In genomic region chr4:117134386-117134785, GRCh38 we compare ENCODE assay signal across 8 cellular contexts. TPM values are rescaled to one million over a fixed set of nuclear protein-coding genes. Genes with fewer than 3 reads are reported as not detected.
A peak's percentile ranks its signal among the peaks of the same experiment; 100 is the strongest.
DNase-seq lines count a peak whose midpoint lies in the region; ATAC-seq lines count a peak whose summit lies in the region.

No MANE protein-coding gene starts in this region.

- H3K27ac ChIP-seq in SJCRH30 = no peak overlapping the region

- ATAC-seq in HG03469 (IDR thresholded peaks at IDR 0.05; ENCODE audit: unreplicated experiment) = peak; percentile 57
- ATAC-seq in stimulated activated naive CD8-positive, alpha-beta T cell treated with anti-CD3 and anti-CD28 coated beads, Interleukin-15, Interleukin-2, amounts not matched to agents 100 U/mL and 50 U/mL, for 24 hours = no peak

- H3K4me1 ChIP-seq in SJCRH30 = peaks cover 9% of the 10 kb centered on the region

- DNase-seq in Daoy (ENCODE audit: low read depth) (peak; percentile 67), SJCRH30 (peak; percentile 57 to 84), fibroblast of peridontal ligament (ENCODE audit: extremely low read depth) (peak; percentile 94), skeletal muscle cell (ENCODE audit: low read depth) (peak; percentile 43), NCI-H2029 treated with DMSO at 0.1 percent for 48 hours (lab: John Stamatoyannopoulos, UW) (no peak), KG1 (lab: John Stamatoyannopoulos, UW) (no peak)
- DNase-seq in stimulated activated naive CD8-positive, alpha-beta T cell treated with anti-CD3 and anti-CD28 coated beads, Interleukin-15, Interleukin-2, amounts not matched to agents 100 U/mL and 50 U/mL, for 24 hours = no peak

- H3K36me3 ChIP-seq in SJCRH30 = no peaks in the 10 kb centered on the region

- no peaks in the 10 kb centered on the region for H3K27me3 ChIP-seq in SJCRH30

- H3K4me3 ChIP-seq in SJCRH30 = no peak overlapping the region
- peak overlapping the region; percentile 0 for H3K4me3 ChIP-seq in skeletal muscle cell (ENCODE audit: low read depth, low read length)

- no peaks in the 10 kb centered on the region for H3K9me3 ChIP-seq in SJCRH30 (replicated peaks)

RNA-seq across cellular contexts. Expression of gene TRAM1L1, which starts 49.0 kb away (rescaled TPM):
- 3.8 and 7.4 TPM in 2 replicates for total RNA-seq in Daoy (2014; rRNA removed; shearing (Covaris generic))
- 5.4 and 6.4 TPM in 2 replicates for total RNA-seq in SJCRH30 (2014; rRNA removed; shearing (Covaris generic))

Comparison
In these comparisons a context has a peak if more than half of its experiments do, and no peak if none do; other contexts are left out.
1. DNase-seq: peak in Daoy (single experiment), SJCRH30 (2 of 2), fibroblast of peridontal ligament (single experiment) and skeletal muscle cell (single experiment); none in NCI-H2029 treated with DMSO at 0.1 percent for 48 hours (single experiment), stimulated activated naive CD8-positive, alpha-beta T cell treated with anti-CD3 and anti-CD28 coated beads, Interleukin-15, Interleukin-2, amounts not matched to agents 100 U/mL and 50 U/mL, for 24 hours (single experiment) and KG1 (single experiment).